12 cellular contexts compared by ENCODE assay signal in the genomic region with DNA sequence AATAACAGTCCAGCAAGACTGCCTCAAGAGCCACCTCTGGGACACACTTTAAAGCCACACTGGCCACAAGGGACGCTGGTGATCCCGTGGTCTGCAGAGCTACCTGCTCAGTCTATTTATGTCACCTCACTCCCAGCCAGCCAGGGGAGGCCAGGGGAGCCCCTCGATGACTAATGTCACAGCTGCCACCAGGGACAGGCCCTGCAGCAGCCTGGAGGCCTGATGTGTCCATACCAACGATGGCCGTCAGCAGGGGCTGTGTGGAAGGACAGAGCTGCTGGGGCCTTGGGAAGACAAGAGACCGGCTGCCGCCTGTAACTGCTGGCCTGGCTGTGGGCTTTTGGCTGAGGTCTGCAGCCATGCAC.
DNase-seq lines count a peak whose midpoint lies in the region; TF ChIP-seq lines count a peak whose summit lies in the region.
"Had no signal": no experiment of that assay in that cellular context is flagged by ENCODE, and none has a peak within 500 bp of the region (broad histone marks: within the 10 kb centered on the region; RNA-seq: fewer than 3 reads in every experiment).

No MANE protein-coding gene starts in this region.

- H3K4me1 ChIP-seq in neuronal stem cell (ENCODE audit: control insufficient read depth in 2 of 2, insufficient read depth in 1 of 2, low read depth in 1 of 2, low read length in 2 of 2) = peaks cover 4 to 25% of the 10 kb centered on the region in 2 donors
- H3K4me1 ChIP-seq: lower lobe of right lung had no signal

- no peaks in the 10 kb centered on the region for H3K9me3 ChIP-seq in neuronal stem cell (replicated peaks in 1 of 2; ENCODE audit: control insufficient read depth in 2 of 2, insufficient read depth in 1 of 2, low read depth in 1 of 2, low read length in 2 of 2)
- H3K9me3 ChIP-seq: lower lobe of right lung had no signal

- no peak overlapping the region for H3K27ac Mint-ChIP-seq in activated CD4-positive, alpha-beta memory T cell treated with anti-CD3 and anti-CD28 coated beads for 36 hours
- no peak overlapping the region for H3K27ac Mint-ChIP-seq in activated CD4-positive, alpha-beta memory T cell treated with anti-CD3 and anti-CD28 coated beads, Interleukin-2, amount 10 ng/mL, durations not matched to agents 7 days and 5 days
- no peak overlapping the region for H3K27ac Mint-ChIP-seq in T-helper 2 cell treated with Interferon-gamma antibody and Interleukin-4, amounts not matched to agents 5 μg/mL and 100 μg/mL, for 36 hours

- peak overlapping the region; percentile 56 for H4K8ac ChIP-seq in neuronal stem cell (ENCODE audit: low read depth, low read length)

- peak; percentile 46; the same call in 1 of the 2 replicates for TF ChIP-seq CTCF in GM12875 (IDR thresholded peaks at IDR 0.05; ENCODE audit: borderline replicate concordance, insufficient read depth, low read depth, low read length)

- no peaks in the 10 kb centered on the region for H3K9me3 Mint-ChIP-seq in activated CD4-positive, alpha-beta memory T cell treated with anti-CD3 and anti-CD28 coated beads for 36 hours
- H3K9me3 Mint-ChIP-seq in activated CD4-positive, alpha-beta memory T cell treated with anti-CD3 and anti-CD28 coated beads, Interleukin-2, amount 10 ng/mL, durations not matched to agents 7 days and 5 days = no peaks in the 10 kb centered on the region
- H3K9me3 Mint-ChIP-seq in T-helper 2 cell treated with Interferon-gamma antibody and Interleukin-4, amounts not matched to agents 5 μg/mL and 100 μg/mL, for 36 hours = no peaks in the 10 kb centered on the region
- H3K9me3 Mint-ChIP-seq: activated naive CD8-positive, alpha-beta T cell treated with anti-CD3 and anti-CD28 coated beads, Interleukin-2, amount 10 ng/mL, durations not matched to agents 7 days and 5 days had no signal

- peak overlapping the region; percentile 47 for H2BK15ac ChIP-seq in neuronal stem cell (ENCODE audit: low read length)

- peak overlapping the region; percentile 8 for H2AK5ac ChIP-seq in neuronal stem cell (ENCODE audit: low read depth, low read length)

- H2BK12ac ChIP-seq in neuronal stem cell (ENCODE audit: low read length) = peak overlapping the region; percentile 86

- no peak overlapping the region for H3K4me2 ChIP-seq in neuronal stem cell (ENCODE audit: insufficient read depth, low read length, poor library complexity, severe bottlenecking)

- no peak overlapping the region for H3K4me3 Mint-ChIP-seq in activated CD4-positive, alpha-beta memory T cell treated with anti-CD3 and anti-CD28 coated beads for 36 hours
- no peak overlapping the region for H3K4me3 Mint-ChIP-seq in activated CD4-positive, alpha-beta memory T cell treated with anti-CD3 and anti-CD28 coated beads, Interleukin-2, amount 10 ng/mL, durations not matched to agents 7 days and 5 days
- no peak overlapping the region for H3K4me3 Mint-ChIP-seq in T-helper 2 cell treated with Interferon-gamma antibody and Interleukin-4, amounts not matched to agents 5 μg/mL and 100 μg/mL, for 36 hours
- H3K4me3 Mint-ChIP-seq: activated naive CD8-positive, alpha-beta T cell treated with anti-CD3 and anti-CD28 coated beads, Interleukin-2, amount 10 ng/mL, durations not matched to agents 7 days and 5 days had no signal

- intact Hi-C loops in activated CD4-positive, alpha-beta memory T cell treated with anti-CD3 and anti-CD28 coated beads for 36 hours (cut with micrococcal nuclease) = no loop called here

- WGBS in neuronal stem cell (ENCODE audit: extremely low coverage in 2 of 2, insufficient read length in 2 of 2, insufficient replicate concordance in 1 of 2), 2 donors = no CpG with 5 or more reads among the region's 7 CpGs

- H4K91ac ChIP-seq in neuronal stem cell (ENCODE audit: low read depth, low read length, poor library complexity) = peak overlapping the region; percentile 75

- peak; percentile 29 for DNase-seq in activated CD4-positive, alpha-beta memory T cell treated with anti-CD3 and anti-CD28 coated beads for 36 hours
- DNase-seq in activated CD4-positive, alpha-beta memory T cell treated with anti-CD3 and anti-CD28 coated beads, Interleukin-2, amount 10 ng/mL, durations not matched to agents 7 days and 5 days = no peak
- DNase-seq in OCI-M1 (lab: John Stamatoyannopoulos, UW) = peak; percentile 25
- no peak for DNase-seq in neuronal stem cell (ENCODE audit: low spot score)
- DNase-seq in SIG-M5 (lab: John Stamatoyannopoulos, UW) = no peak
- no peak for DNase-seq in H4 (ENCODE audit: low spot score)
- no peak for DNase-seq in T-helper 2 cell treated with Interferon-gamma antibody and Interleukin-4, amounts not matched to agents 5 μg/mL and 100 μg/mL, for 36 hours (ENCODE audit: low spot score)
- DNase-seq: activated naive CD8-positive, alpha-beta T cell treated with anti-CD3 and anti-CD28 coated beads, Interleukin-2, amount 10 ng/mL, durations not matched to agents 7 days and 5 days; lower lobe of right lung; NCI-H187 treated with DMSO at 0.1 percent for 48 hours; T-helper 2 cell had no signal

- no peaks in the 10 kb centered on the region for H3K27me3 Mint-ChIP-seq in activated CD4-positive, alpha-beta memory T cell treated with anti-CD3 and anti-CD28 coated beads for 36 hours
- H3K27me3 Mint-ChIP-seq in activated CD4-positive, alpha-beta memory T cell treated with anti-CD3 and anti-CD28 coated beads, Interleukin-2, amount 10 ng/mL, durations not matched to agents 7 days and 5 days = peaks cover 2% of the 10 kb centered on the region
- no peaks in the 10 kb centered on the region for H3K27me3 Mint-ChIP-seq in T-helper 2 cell treated with Interferon-gamma antibody and Interleukin-4, amounts not matched to agents 5 μg/mL and 100 μg/mL, for 36 hours (ENCODE audit: low read depth)
- H3K27me3 Mint-ChIP-seq: activated naive CD8-positive, alpha-beta T cell treated with anti-CD3 and anti-CD28 coated beads, Interleukin-2, amount 10 ng/mL, durations not matched to agents 7 days and 5 days had no signal

- no peaks in the 10 kb centered on the region for H3K27me3 ChIP-seq in neuronal stem cell (ENCODE audit: control insufficient read depth in 3 of 3, insufficient read depth in 3 of 3, low read depth in 1 of 3, low read length in 3 of 3)

- POLR2A ChIA-PET in activated CD4-positive, alpha-beta memory T cell treated with anti-CD3 and anti-CD28 coated beads for 36 hours (lab: Charles Lee) = no interaction called here
- POLR2A ChIA-PET in activated CD4-positive, alpha-beta memory T cell treated with anti-CD3 and anti-CD28 coated beads, Interleukin-2, amount 10 ng/mL, durations not matched to agents 7 days and 5 days (lab: Charles Lee) = no interaction called here

- H3K4me1 Mint-ChIP-seq in activated CD4-positive, alpha-beta memory T cell treated with anti-CD3 and anti-CD28 coated beads for 36 hours (ENCODE audit: low read depth) = peaks cover 8% of the 10 kb centered on the region
- H3K4me1 Mint-ChIP-seq in activated CD4-positive, alpha-beta memory T cell treated with anti-CD3 and anti-CD28 coated beads, Interleukin-2, amount 10 ng/mL, durations not matched to agents 7 days and 5 days = peaks cover 27% of the 10 kb centered on the region
- H3K4me1 Mint-ChIP-seq in T-helper 2 cell treated with Interferon-gamma antibody and Interleukin-4, amounts not matched to agents 5 μg/mL and 100 μg/mL, for 36 hours (ENCODE audit: low read depth) = peaks cover 9% of the 10 kb centered on the region

- H3K14ac ChIP-seq in neuronal stem cell (ENCODE audit: low read length) = no peak overlapping the region

- peak overlapping the region; percentile 69 for H2AFZ ChIP-seq in neuronal stem cell (ENCODE audit: low read length)

- H3K27ac ChIP-seq in neuronal stem cell (replicated peaks; ENCODE audit: low read length) = no peak overlapping the region
- H3K27ac ChIP-seq: lower lobe of right lung had no signal

- H3K9ac ChIP-seq in neuronal stem cell (ENCODE audit: low read depth, low read length, poor library complexity) = peak overlapping the region; percentile 34

- no peak overlapping the region for H2BK120ac ChIP-seq in neuronal stem cell (ENCODE audit: low read depth, low read length)

- H3K4me3 ChIP-seq in GM12875 (ENCODE audit: low read depth, low read length) = no peak overlapping the region
- H3K4me3 ChIP-seq in neuronal stem cell (ENCODE audit: low read length in 2 of 2) = no peak overlapping the region
- H3K4me3 ChIP-seq: lower lobe of right lung had no signal

- CTCF ChIA-PET in activated CD4-positive, alpha-beta memory T cell treated with anti-CD3 and anti-CD28 coated beads for 36 hours (lab: Charles Lee) = no interaction called here
- CTCF ChIA-PET in activated CD4-positive, alpha-beta memory T cell treated with anti-CD3 and anti-CD28 coated beads, Interleukin-2, amount 10 ng/mL, durations not matched to agents 7 days and 5 days (lab: Charles Lee) = no interaction called here

- H3K79me1 ChIP-seq in neuronal stem cell (ENCODE audit: low read depth, low read length) = no peaks in the 10 kb centered on the region

- H3K4ac ChIP-seq in neuronal stem cell (ENCODE audit: low read length) = no peak overlapping the region

- no peaks in the 10 kb centered on the region for H3K36me3 Mint-ChIP-seq in activated CD4-positive, alpha-beta memory T cell treated with anti-CD3 and anti-CD28 coated beads for 36 hours
- H3K36me3 Mint-ChIP-seq in activated CD4-positive, alpha-beta memory T cell treated with anti-CD3 and anti-CD28 coated beads, Interleukin-2, amount 10 ng/mL, durations not matched to agents 7 days and 5 days (ENCODE audit: low read depth) = no peaks in the 10 kb centered on the region
- no peaks in the 10 kb centered on the region for H3K36me3 Mint-ChIP-seq in T-helper 2 cell treated with Interferon-gamma antibody and Interleukin-4, amounts not matched to agents 5 μg/mL and 100 μg/mL, for 36 hours (ENCODE audit: low read depth)

- H3K18ac ChIP-seq in neuronal stem cell (ENCODE audit: low read length) = peak overlapping the region; percentile 94

- peak overlapping the region; percentile 90 for H3K23ac ChIP-seq in neuronal stem cell (ENCODE audit: low read depth, low read length, poor library complexity)

- peak overlapping the region; percentile 1 for H2BK5ac ChIP-seq in neuronal stem cell (ENCODE audit: low read length)

- no peaks in the 10 kb centered on the region for H3K36me3 ChIP-seq in neuronal stem cell (replicated peaks in 1 of 2; ENCODE audit: control insufficient read depth in 2 of 2, insufficient read depth in 2 of 2, low read length in 2 of 2)
- H3K36me3 ChIP-seq: lower lobe of right lung had no signal

Comparison
In these comparisons a context has a peak if more than half of its experiments do, and no peak if none do; other contexts are left out.
1. DNase-seq: peak in activated CD4-positive, alpha-beta memory T cell treated with anti-CD3 and anti-CD28 coated beads for 36 hours (single experiment) and OCI-M1 (single experiment); none in activated CD4-positive, alpha-beta memory T cell treated with anti-CD3 and anti-CD28 coated beads, Interleukin-2, amount 10 ng/mL, durations not matched to agents 7 days and 5 days (single experiment), neuronal stem cell (single experiment), SIG-M5 (single experiment), H4 (single experiment) and T-helper 2 cell treated with Interferon-gamma antibody and Interleukin-4, amounts not matched to agents 5 μg/mL and 100 μg/mL, for 36 hours (single experiment).